Comparison of ENCODE assay signal across 8 cellular contexts in genomic region chr2:200585730-200586643, GRCh38. TPM values are rescaled to one million over a fixed set of nuclear protein-coding genes. Genes with fewer than 3 reads are reported as not detected.
DNase-seq lines count a peak whose midpoint lies in the region; ATAC-seq and TF ChIP-seq lines count a peak whose summit lies in the region.

Gene AOX1 (plus strand): TSS chr2:200586014. CDS start chr2:200586109, 95 bp downstream.

- H3K4me1 ChIP-seq in Caco-2 = peaks cover 6% of the 10 kb centered on the region; the same call in 1 of the 2 replicates

- peak in 4 of 10 experiments; percentile 1 to 17 (median 7) for DNase-seq in CD4-positive, alpha-beta T cell
- DNase-seq in activated T-cell treated with anti-CD3 and anti-CD28 coated beads, Interleukin-2, amount 50 U/mL, for 48 hours = peak; percentile 38 to 53
- peak; percentile 59 for DNase-seq in fibroblast of peridontal ligament (ENCODE audit: extremely low read depth)
- peak; percentile 14 for DNase-seq in naive B cell
- peak; percentile 75 for DNase-seq in ureter (ENCODE audit: low spot score)
- no peak for DNase-seq in Caco-2

- POLR2A ChIA-PET in CD4-positive, alpha-beta T cell (lab: Charles Lee) = no interaction called here
- POLR2A ChIA-PET in Caco-2 (lab: Charles Lee) = no interaction called here

- no peaks in the 10 kb centered on the region for H3K9me3 Mint-ChIP-seq in CD4-positive, alpha-beta T cell
- H3K9me3 Mint-ChIP-seq in naive B cell = peaks cover 0 to 2% (median 0%) of the 10 kb centered on the region in 7 donors
- no peaks in the 10 kb centered on the region for H3K9me3 Mint-ChIP-seq in Caco-2 (ENCODE audit: unreplicated experiment)

- peak; percentile 44 for ATAC-seq in CD4-positive, alpha-beta T cell (ENCODE audit: poor library complexity)
- ATAC-seq in HG02642 (IDR thresholded peaks at IDR 0.05; ENCODE audit: poor library complexity, unreplicated experiment) (peak; percentile 47), naive B cell (ENCODE audit: low read depth in 2 of 2) (peak; percentile 64 to 73), HG02852 (IDR thresholded peaks at IDR 0.05; ENCODE audit: unreplicated experiment) (no peak)

- intact Hi-C loops in CD4-positive, alpha-beta T cell (cut with DNase I, micrococcal nuclease) = no loop called here
- intact Hi-C loops in Caco-2 (cut with micrococcal nuclease; ENCODE audit: unreplicated experiment) = no loop called here

- H3K27ac ChIP-seq in CD4-positive, alpha-beta T cell (ENCODE audit: low read depth, low read length) = no peak within 1 kb of the TSS

- H3K36me3 Mint-ChIP-seq in CD4-positive, alpha-beta T cell (ENCODE audit: low read depth) = no peaks in the 10 kb centered on the region
- peaks cover 0 to 15% of the 10 kb centered on the region in 2 donors for H3K36me3 Mint-ChIP-seq in naive B cell
- H3K36me3 Mint-ChIP-seq in Caco-2 (ENCODE audit: insufficient read depth, unreplicated experiment) = no peaks in the 10 kb centered on the region

- no peaks in the 10 kb centered on the region for H3K27me3 ChIP-seq in CD4-positive, alpha-beta T cell (ENCODE audit: control insufficient read depth, insufficient read depth, low read length)
- H3K27me3 ChIP-seq in Caco-2 (replicated peaks; ENCODE audit: control insufficient read depth, insufficient read depth, low read length) = no peaks in the 10 kb centered on the region

- H3K4me3 ChIP-seq in Caco-2 (ENCODE audit: low read depth, low read length) = no peak within 1 kb of the TSS

- H3K36me3 ChIP-seq in Caco-2 (ENCODE audit: control insufficient read depth, insufficient read depth, low read length) = no peaks in the 10 kb centered on the region

- no peaks in the 10 kb centered on the region for H3K9me3 ChIP-seq in CD4-positive, alpha-beta T cell (ENCODE audit: control insufficient read depth, low read length)
- H3K9me3 ChIP-seq in Caco-2 = no peaks in the 10 kb centered on the region

- H3K27me3 Mint-ChIP-seq in CD4-positive, alpha-beta T cell = peaks cover 3% of the 10 kb centered on the region
- H3K27me3 Mint-ChIP-seq in naive B cell = peaks cover 17 to 36% (median 25%) of the 10 kb centered on the region in 3 donors
- H3K27me3 Mint-ChIP-seq in Caco-2 (ENCODE audit: insufficient read depth, unreplicated experiment) = no peaks in the 10 kb centered on the region

- BruUV-seq in Caco-2 (replicated peaks; lab: Mats Ljungman, UMichigan) = no TSS peak

- H3K27ac Mint-ChIP-seq in CD4-positive, alpha-beta T cell = no peak within 1 kb of the TSS
- H3K27ac Mint-ChIP-seq in naive B cell = peak within 1 kb of the TSS in 5 of 6 donors; percentile 29 to 77 (median 53)
- H3K27ac Mint-ChIP-seq in Caco-2 (ENCODE audit: unreplicated experiment) = no peak within 1 kb of the TSS

- peaks cover 9% of the 10 kb centered on the region for H3K4me1 Mint-ChIP-seq in CD4-positive, alpha-beta T cell (ENCODE audit: low read depth)
- H3K4me1 Mint-ChIP-seq in naive B cell (peaks cover 11 to 14% (median 12%) of the 10 kb centered on the region in 3 donors), Caco-2 (ENCODE audit: low read depth, unreplicated experiment) (peaks cover 5% of the 10 kb centered on the region)

- no peak for TF ChIP-seq CTCF in CD4-positive, alpha-beta T cell (IDR thresholded peaks at IDR 0.05)
- no peak for TF ChIP-seq CTCF in Caco-2 (IDR thresholded peaks at IDR 0.05; ENCODE audit: insufficient read depth in 1 of 2, low read depth in 1 of 2, low read length in 1 of 2, severe bottlenecking in 1 of 2, unreplicated experiment in 1 of 2)

- peak within 1 kb of the TSS; percentile 90 for H3K4me3 Mint-ChIP-seq in CD4-positive, alpha-beta T cell
- H3K4me3 Mint-ChIP-seq in naive B cell = peak within 1 kb of the TSS; percentile 82 to 94 (median 90)
- H3K4me3 Mint-ChIP-seq in Caco-2 (ENCODE audit: unreplicated experiment) = no peak within 1 kb of the TSS

- CTCF ChIA-PET in CD4-positive, alpha-beta T cell (lab: Charles Lee) = no interaction called here
- CTCF ChIA-PET in Caco-2 (lab: Charles Lee) = interaction anchor here (0.7 kb wide), 1 partner anchor 333 kb away, joined by 3 read pairs; no protein-coding TSS in a partner anchor

RNA-seq across cellular contexts. Expression of gene AOX1, which starts in this region (rescaled TPM):
- total RNA-seq in CD4-positive, alpha-beta T cell = not detected
- polyA plus RNA-seq in naive B cell (ENCODE audit: low read depth in 6 of 6) = under 1 TPM in 1 of 6 donors, not detected in 5; 0.45 TPM
- total RNA-seq in ureter (56.6 TPM), Caco-2 (2022) (0.74 and 0.79 TPM in 2 replicates)

Comparison
In these comparisons a context has a peak if more than half of its experiments do, and no peak if none do; other contexts are left out.
1. RNA of gene AOX1 (total RNA-seq): 56.6 TPM in ureter (single experiment); 0.74 to 0.79 TPM in Caco-2 and not detected in CD4-positive, alpha-beta T cell; every median in the first group is over 10 times any median in the second.
2. Peak in ATAC-seq in CD4-positive, alpha-beta T cell; RNA of the gene not detected or under 1 TPM.
3. Peak in DNase-seq and ATAC-seq in naive B cell; RNA of the gene not detected or under 1 TPM.
4. DNase-seq: peak in activated T-cell treated with anti-CD3 and anti-CD28 coated beads, Interleukin-2, amount 50 U/mL, for 48 hours (2 of 2), fibroblast of peridontal ligament (single experiment) and ureter (single experiment); none in Caco-2 (0 of 2).
5. H3K27ac Mint-ChIP-seq: peak in naive B cell (5 of 6); none in CD4-positive, alpha-beta T cell (single experiment) and Caco-2 (single experiment).